ENCODE assay signal across 8 cellular contexts in the genomic region with DNA sequence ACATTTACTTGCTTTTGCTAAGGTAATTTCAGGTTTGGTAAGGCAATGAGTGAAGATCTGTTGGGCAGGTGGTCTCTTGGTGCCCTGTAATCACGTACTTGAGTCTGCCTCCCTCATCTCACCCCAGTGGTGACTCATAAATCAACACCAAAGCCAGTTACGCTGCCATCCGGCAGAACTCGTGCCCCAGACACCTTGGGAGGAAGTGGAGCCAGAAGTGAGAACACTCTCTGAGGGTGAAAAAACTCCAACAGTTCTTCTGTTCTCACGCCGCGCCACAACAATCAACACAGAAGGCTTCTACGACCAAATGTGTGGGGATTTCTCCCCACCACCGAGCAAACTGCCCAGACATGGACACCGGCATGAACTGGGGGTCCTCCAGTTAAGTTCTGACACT.
DNase-seq lines count a peak whose midpoint lies in the region; ATAC-seq and TF ChIP-seq lines count a peak whose summit lies in the region.

No MANE protein-coding gene starts in this region.

- no peak overlapping the region for H3K9ac ChIP-seq in IMR-90 (ENCODE audit: low read depth, low read length)

- no peak overlapping the region for H4K91ac ChIP-seq in IMR-90 (ENCODE audit: insufficient read depth, low read depth, low read length)

- H3K56ac ChIP-seq in IMR-90 (ENCODE audit: extremely low read depth, insufficient read depth, low read length): no peak overlapping the region

- intact Hi-C loops in IMR-90 (cut with micrococcal nuclease): no loop called here
- intact Hi-C loops in posterior cingulate gyrus (cut with DNase I): no loop called here

- peak overlapping the region; percentile 52; the same call in 1 of the 2 replicates for H3K4ac ChIP-seq in IMR-90 (ENCODE audit: low read depth, low read length)

- no peaks in the 10 kb centered on the region for H3K9me3 Mint-ChIP-seq in immature natural killer cell

- peaks cover 17% of the 10 kb centered on the region for H3K4me1 ChIP-seq in IMR-90 (ENCODE audit: control insufficient read depth, insufficient read depth, low read length)

- dilution Hi-C loops in IMR-90 (cut with HindIII; ENCODE audit: low sequenced_read_pairs, unreplicated experiment): no loop called here

- no peaks in the 10 kb centered on the region for H3K27me3 ChIP-seq in IMR-90 (ENCODE audit: control insufficient read depth, insufficient read depth, low read length)

- H2AK5ac ChIP-seq in IMR-90 (ENCODE audit: low read depth, low read length): peak overlapping the region; percentile 74; the same call in 1 of the 2 replicates

- H3K4me3 ChIP-seq in IMR-90 (ENCODE audit: insufficient read depth, low read depth, low read length): no peak overlapping the region

- no peaks in the 10 kb centered on the region for H3K36me3 Mint-ChIP-seq in immature natural killer cell

- H3K27ac Mint-ChIP-seq in immature natural killer cell: peak overlapping the region; percentile 100

- H3K4me2 ChIP-seq in IMR-90 (ENCODE audit: low read depth, low read length): no peak overlapping the region

- no TSS peak for BruUV-seq in IMR-90 (replicated peaks; lab: Mats Ljungman, UMichigan)

- DNase-seq in IMR-90 (no peak), immature natural killer cell (peak; percentile 94 to 95 (median 95)), posterior cingulate gyrus (no peak), NCI-H69 (lab: John Stamatoyannopoulos, UW) (no peak), NCI-H2196 treated with DMSO at 0.1 percent for 48 hours (lab: John Stamatoyannopoulos, UW; ENCODE audit: unreplicated experiment) (no peak)
- DNase-seq in activated CD8-positive, alpha-beta memory T cell treated with anti-CD3 and anti-CD28 coated beads, Interleukin-2, amount 50 U/mL, for 24 hours (ENCODE audit: extremely low read depth): peak; percentile 58
- peak; percentile 76 to 81 for DNase-seq in stimulated activated CD8-positive, alpha-beta memory T cell treated with anti-CD3 and anti-CD28 coated beads, Interleukin-7, amount 100 ng/mL, for 4 hours (ENCODE audit: low read depth in 2 of 2)

- H2AFZ ChIP-seq in IMR-90 (replicated peaks; ENCODE audit: low read length, poor library complexity): no peak overlapping the region

- no peak overlapping the region for H2BK15ac ChIP-seq in IMR-90 (ENCODE audit: low read depth, low read length)

- TF ChIP-seq POLR2A in IMR-90 (IDR thresholded peaks at IDR 0.05; ENCODE audit: low read depth, low read length): no peak

- no CpG with 5 or more reads among the region's 10 CpGs for WGBS in IMR-90 (ENCODE audit: extremely low coverage in 2 of 2, insufficient read length in 1 of 2), 2 experiments

- H3K23ac ChIP-seq in IMR-90 (ENCODE audit: low read depth, low read length): no peak overlapping the region

- no peak overlapping the region for H2AK9ac ChIP-seq in IMR-90 (replicated peaks; ENCODE audit: low read depth, low read length, poor library complexity)

- peak; percentile 63 for ATAC-seq in GM19452 (IDR thresholded peaks at IDR 0.05; ENCODE audit: unreplicated experiment)
- no peak for ATAC-seq in IMR-90 (ENCODE audit: low read depth)

- no peak overlapping the region for H2BK20ac ChIP-seq in IMR-90 (ENCODE audit: low read depth, low read length)

- H4K5ac ChIP-seq in IMR-90 (ENCODE audit: low read depth, low read length): no peak overlapping the region

- no peaks in the 10 kb centered on the region for H3K9me3 ChIP-seq in IMR-90 (ENCODE audit: control insufficient read depth, insufficient read depth, low read length)

- no peaks in the 10 kb centered on the region for H3K36me3 ChIP-seq in IMR-90 (ENCODE audit: control insufficient read depth, insufficient read depth, low read length)

- POLR2A ChIA-PET in IMR-90 (lab: Charles Lee; ENCODE audit: unreplicated experiment): no interaction called here

- no peak for TF ChIP-seq CTCF in IMR-90 (conservative IDR thresholded peaks at IDR 0.05; ENCODE audit: low read depth, low read length)

- peaks cover 15% of the 10 kb centered on the region for H3K9me1 ChIP-seq in IMR-90 (ENCODE audit: insufficient read depth, low read length)

- H3K14ac ChIP-seq in IMR-90 (replicated peaks; ENCODE audit: low read depth, low read length): no peak overlapping the region

- no peak overlapping the region for H2BK120ac ChIP-seq in IMR-90 (ENCODE audit: low read depth, low read length)

- H2BK5ac ChIP-seq in IMR-90 (ENCODE audit: low read depth, low read length, poor library complexity, severe bottlenecking): no peak overlapping the region

- peak overlapping the region; percentile 71 to 79 (median 75) for H3K4me3 Mint-ChIP-seq in immature natural killer cell

- CTCF ChIA-PET in IMR-90 (lab: Yijun Ruan, JAX): no interaction called here

- in situ Hi-C loops in IMR-90 (cut with MboI; ENCODE audit: low sequenced_read_pairs): no loop called here

- no peak overlapping the region for H4K8ac ChIP-seq in IMR-90 (ENCODE audit: low read depth in 2 of 2, low read length in 2 of 2)

- no peak overlapping the region for H3K18ac ChIP-seq in IMR-90 (ENCODE audit: low read depth, low read length)

- H4K20me1 ChIP-seq in IMR-90 (ENCODE audit: insufficient read depth, low read length): no peaks in the 10 kb centered on the region

- no peak overlapping the region for H3K27ac ChIP-seq in IMR-90 (ENCODE audit: insufficient read depth, low read length)

- H3K79me1 ChIP-seq in IMR-90 (ENCODE audit: low read depth in 1 of 2, low read length in 2 of 2): no peaks in the 10 kb centered on the region

- H3K27me3 Mint-ChIP-seq in immature natural killer cell (ENCODE audit: low read depth in 3 of 3): peaks cover 21 to 38% (median 35%) of the 10 kb centered on the region in 3 donors

- H3K4me1 Mint-ChIP-seq in immature natural killer cell: peaks cover 91 to 97% of the 10 kb centered on the region in 2 donors

- no peak for TF ChIP-seq RAD21 in IMR-90 (IDR thresholded peaks at IDR 0.05; ENCODE audit: low read length)

TF ChIP-seq in IMR-90, 13 proteins besides CTCF, POLR2A, EP300 and RAD21:
- TF ChIP-seq, protein P1, sequence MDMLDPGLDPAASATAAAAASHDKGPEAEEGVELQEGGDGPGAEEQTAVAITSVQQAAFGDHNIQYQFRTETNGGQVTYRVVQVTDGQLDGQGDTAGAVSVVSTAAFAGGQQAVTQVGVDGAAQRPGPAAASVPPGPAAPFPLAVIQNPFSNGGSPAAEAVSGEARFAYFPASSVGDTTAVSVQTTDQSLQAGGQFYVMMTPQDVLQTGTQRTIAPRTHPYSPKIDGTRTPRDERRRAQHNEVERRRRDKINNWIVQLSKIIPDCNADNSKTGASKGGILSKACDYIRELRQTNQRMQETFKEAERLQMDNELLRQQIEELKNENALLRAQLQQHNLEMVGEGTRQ (IDR thresholded peaks at IDR 0.05; ENCODE audit: low read depth, low read length): no peak
- TF ChIP-seq NFE2L2 (IDR thresholded peaks at IDR 0.05; ENCODE audit: low read depth, low read length): no peak
- TF ChIP-seq, protein P2, sequence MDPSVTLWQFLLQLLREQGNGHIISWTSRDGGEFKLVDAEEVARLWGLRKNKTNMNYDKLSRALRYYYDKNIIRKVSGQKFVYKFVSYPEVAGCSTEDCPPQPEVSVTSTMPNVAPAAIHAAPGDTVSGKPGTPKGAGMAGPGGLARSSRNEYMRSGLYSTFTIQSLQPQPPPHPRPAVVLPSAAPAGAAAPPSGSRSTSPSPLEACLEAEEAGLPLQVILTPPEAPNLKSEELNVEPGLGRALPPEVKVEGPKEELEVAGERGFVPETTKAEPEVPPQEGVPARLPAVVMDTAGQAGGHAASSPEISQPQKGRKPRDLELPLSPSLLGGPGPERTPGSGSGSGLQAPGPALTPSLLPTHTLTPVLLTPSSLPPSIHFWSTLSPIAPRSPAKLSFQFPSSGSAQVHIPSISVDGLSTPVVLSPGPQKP (IDR thresholded peaks at IDR 0.05; ENCODE audit: borderline replicate concordance, low read depth, low read length): no peak
- TF ChIP-seq CEBPB (IDR thresholded peaks at IDR 0.05; ENCODE audit: low read depth, low read length): no peak
- no peak for TF ChIP-seq BHLHE40 (IDR thresholded peaks at IDR 0.05; ENCODE audit: low read depth, low read length)
- no peak for TF ChIP-seq CHD1 (IDR thresholded peaks at IDR 0.05; ENCODE audit: low read depth, low read length)
- no peak for TF ChIP-seq MXI1 (IDR thresholded peaks at IDR 0.05; ENCODE audit: borderline replicate concordance, low read depth, low read length)
- no peak for TF ChIP-seq RCOR1 (IDR thresholded peaks at IDR 0.05; ENCODE audit: insufficient replicate concordance, low read length)
- TF ChIP-seq SMC3 (IDR thresholded peaks at IDR 0.05; ENCODE audit: low read depth, low read length): no peak
- no peak for TF ChIP-seq MAFK (IDR thresholded peaks at IDR 0.05; ENCODE audit: low read depth, low read length)
- TF ChIP-seq FOS (IDR thresholded peaks at IDR 0.05; ENCODE audit: low read depth, low read length): no peak
- no peak for TF ChIP-seq RFX5 (IDR thresholded peaks at IDR 0.05; ENCODE audit: low read depth, low read length)
- no peak for TF ChIP-seq MAZ (IDR thresholded peaks at IDR 0.05; ENCODE audit: borderline replicate concordance, low read depth, low read length)

Comparison
In these comparisons a context has a peak if more than half of its experiments do, and no peak if none do; other contexts are left out.
1. DNase-seq: peak in activated CD8-positive, alpha-beta memory T cell treated with anti-CD3 and anti-CD28 coated beads, Interleukin-2, amount 50 U/mL, for 24 hours (single experiment), immature natural killer cell (3 of 3) and stimulated activated CD8-positive, alpha-beta memory T cell treated with anti-CD3 and anti-CD28 coated beads, Interleukin-7, amount 100 ng/mL, for 4 hours (2 of 2); none in IMR-90 (single experiment), posterior cingulate gyrus (0 of 10), NCI-H69 (single experiment) and NCI-H2196 treated with DMSO at 0.1 percent for 48 hours (single experiment).